ENCODE assay signal across 1 cellular context in the genomic region with DNA sequence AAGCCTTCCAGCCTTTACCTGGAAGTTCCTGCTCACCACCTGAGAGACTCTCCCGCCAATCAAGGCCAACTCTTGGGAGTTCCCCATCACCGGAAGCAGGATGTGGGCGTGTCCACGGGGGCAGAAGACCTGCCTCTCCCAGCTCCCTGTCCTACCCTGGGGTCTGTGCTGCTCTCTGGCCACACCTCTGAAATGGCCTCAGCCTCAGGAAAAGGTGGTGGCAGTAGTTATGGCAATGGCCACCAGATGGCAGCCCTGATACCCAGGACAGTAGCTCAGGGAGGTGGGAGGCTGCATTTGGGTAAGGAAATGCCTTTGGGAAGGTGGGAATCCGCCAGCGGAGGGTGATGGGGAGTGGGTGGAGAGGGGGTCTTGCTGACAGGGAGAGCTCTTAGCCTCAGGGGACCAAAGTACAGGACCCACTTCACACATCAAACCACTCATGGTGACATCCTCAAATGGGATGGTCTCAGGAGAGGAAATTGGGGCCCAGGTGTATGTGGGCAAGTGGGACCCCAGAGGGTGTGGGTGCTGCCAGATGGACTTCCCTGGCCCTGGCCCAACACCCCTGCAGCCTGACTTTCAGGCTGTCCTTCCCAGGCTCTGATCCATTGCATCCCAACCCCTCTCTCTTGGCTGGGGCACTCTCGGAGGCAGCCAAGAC.
TF ChIP-seq lines count a peak whose summit lies in the region.

No MANE protein-coding gene starts in this region.

TF ChIP-seq in K562, 482 proteins besides CTCF, POLR2A, EP300 and RAD21 (continued from another document):
- TF ChIP-seq, protein P1, sequence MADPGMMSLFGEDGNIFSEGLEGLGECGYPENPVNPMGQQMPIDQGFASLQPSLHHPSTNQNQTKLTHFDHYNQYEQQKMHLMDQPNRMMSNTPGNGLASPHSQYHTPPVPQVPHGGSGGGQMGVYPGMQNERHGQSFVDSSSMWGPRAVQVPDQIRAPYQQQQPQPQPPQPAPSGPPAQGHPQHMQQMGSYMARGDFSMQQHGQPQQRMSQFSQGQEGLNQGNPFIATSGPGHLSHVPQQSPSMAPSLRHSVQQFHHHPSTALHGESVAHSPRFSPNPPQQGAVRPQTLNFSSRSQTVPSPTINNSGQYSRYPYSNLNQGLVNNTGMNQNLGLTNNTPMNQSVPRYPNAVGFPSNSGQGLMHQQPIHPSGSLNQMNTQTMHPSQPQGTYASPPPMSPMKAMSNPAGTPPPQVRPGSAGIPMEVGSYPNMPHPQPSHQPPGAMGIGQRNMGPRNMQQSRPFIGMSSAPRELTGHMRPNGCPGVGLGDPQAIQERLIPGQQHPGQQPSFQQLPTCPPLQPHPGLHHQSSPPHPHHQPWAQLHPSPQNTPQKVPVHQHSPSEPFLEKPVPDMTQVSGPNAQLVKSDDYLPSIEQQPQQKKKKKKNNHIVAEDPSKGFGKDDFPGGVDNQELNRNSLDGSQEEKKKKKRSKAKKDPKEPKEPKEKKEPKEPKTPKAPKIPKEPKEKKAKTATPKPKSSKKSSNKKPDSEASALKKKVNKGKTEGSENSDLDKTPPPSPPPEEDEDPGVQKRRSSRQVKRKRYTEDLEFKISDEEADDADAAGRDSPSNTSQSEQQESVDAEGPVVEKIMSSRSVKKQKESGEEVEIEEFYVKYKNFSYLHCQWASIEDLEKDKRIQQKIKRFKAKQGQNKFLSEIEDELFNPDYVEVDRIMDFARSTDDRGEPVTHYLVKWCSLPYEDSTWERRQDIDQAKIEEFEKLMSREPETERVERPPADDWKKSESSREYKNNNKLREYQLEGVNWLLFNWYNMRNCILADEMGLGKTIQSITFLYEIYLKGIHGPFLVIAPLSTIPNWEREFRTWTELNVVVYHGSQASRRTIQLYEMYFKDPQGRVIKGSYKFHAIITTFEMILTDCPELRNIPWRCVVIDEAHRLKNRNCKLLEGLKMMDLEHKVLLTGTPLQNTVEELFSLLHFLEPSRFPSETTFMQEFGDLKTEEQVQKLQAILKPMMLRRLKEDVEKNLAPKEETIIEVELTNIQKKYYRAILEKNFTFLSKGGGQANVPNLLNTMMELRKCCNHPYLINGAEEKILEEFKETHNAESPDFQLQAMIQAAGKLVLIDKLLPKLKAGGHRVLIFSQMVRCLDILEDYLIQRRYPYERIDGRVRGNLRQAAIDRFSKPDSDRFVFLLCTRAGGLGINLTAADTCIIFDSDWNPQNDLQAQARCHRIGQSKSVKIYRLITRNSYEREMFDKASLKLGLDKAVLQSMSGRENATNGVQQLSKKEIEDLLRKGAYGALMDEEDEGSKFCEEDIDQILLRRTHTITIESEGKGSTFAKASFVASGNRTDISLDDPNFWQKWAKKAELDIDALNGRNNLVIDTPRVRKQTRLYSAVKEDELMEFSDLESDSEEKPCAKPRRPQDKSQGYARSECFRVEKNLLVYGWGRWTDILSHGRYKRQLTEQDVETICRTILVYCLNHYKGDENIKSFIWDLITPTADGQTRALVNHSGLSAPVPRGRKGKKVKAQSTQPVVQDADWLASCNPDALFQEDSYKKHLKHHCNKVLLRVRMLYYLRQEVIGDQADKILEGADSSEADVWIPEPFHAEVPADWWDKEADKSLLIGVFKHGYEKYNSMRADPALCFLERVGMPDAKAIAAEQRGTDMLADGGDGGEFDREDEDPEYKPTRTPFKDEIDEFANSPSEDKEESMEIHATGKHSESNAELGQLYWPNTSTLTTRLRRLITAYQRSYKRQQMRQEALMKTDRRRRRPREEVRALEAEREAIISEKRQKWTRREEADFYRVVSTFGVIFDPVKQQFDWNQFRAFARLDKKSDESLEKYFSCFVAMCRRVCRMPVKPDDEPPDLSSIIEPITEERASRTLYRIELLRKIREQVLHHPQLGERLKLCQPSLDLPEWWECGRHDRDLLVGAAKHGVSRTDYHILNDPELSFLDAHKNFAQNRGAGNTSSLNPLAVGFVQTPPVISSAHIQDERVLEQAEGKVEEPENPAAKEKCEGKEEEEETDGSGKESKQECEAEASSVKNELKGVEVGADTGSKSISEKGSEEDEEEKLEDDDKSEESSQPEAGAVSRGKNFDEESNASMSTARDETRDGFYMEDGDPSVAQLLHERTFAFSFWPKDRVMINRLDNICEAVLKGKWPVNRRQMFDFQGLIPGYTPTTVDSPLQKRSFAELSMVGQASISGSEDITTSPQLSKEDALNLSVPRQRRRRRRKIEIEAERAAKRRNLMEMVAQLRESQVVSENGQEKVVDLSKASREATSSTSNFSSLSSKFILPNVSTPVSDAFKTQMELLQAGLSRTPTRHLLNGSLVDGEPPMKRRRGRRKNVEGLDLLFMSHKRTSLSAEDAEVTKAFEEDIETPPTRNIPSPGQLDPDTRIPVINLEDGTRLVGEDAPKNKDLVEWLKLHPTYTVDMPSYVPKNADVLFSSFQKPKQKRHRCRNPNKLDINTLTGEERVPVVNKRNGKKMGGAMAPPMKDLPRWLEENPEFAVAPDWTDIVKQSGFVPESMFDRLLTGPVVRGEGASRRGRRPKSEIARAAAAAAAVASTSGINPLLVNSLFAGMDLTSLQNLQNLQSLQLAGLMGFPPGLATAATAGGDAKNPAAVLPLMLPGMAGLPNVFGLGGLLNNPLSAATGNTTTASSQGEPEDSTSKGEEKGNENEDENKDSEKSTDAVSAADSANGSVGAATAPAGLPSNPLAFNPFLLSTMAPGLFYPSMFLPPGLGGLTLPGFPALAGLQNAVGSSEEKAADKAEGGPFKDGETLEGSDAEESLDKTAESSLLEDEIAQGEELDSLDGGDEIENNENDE (IDR thresholded peaks at IDR 0.05; ENCODE audit: low read depth, low read length): no peak
TF ChIP-seq in K562: peak in this region for 5.
